17 cellular contexts compared by ENCODE assay signal in the genomic region with DNA sequence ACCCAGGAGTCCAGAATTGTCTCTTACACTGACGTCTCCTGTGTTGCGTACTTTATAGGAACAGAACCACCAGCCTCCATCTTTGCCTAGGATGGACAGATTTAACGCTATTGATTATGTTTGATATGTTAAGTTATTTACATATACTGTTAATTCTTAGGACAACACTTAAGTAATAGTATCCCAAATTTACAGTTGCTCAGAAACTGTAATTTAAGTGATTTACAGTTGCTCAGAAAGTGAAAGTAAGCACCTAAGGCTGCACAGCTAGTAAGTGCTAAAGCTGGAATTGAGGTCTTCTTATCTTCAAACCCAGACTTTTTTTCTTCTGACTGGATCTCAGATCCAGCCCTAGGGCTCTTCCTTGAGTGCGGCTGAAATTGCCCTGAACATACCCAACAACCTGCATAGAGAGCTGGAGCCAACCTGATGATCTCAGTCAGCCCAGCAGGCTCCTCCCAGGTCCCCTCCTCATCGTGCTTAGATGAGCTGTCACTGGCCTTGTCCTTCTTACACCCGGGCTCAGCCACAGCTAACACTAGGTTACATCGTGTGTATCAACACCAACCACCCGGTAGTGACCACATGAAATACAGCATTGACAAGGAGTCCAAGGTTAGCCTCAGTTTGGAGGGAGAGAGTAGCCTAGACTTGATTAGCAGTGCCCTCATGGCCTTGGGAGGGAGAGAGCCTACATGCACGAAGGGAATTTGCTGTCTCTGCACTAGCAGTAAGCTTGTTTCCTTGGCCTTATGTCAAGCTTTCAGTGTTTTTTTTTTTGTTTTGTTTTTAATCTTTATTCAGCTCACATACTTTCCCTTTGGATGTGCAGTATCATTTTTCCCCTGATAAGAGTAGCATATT.
DNase-seq lines count a peak whose midpoint lies in the region; ATAC-seq, FAIRE-seq and TF ChIP-seq lines count a peak whose summit lies in the region.
"Had no signal": no experiment of that assay in that cellular context is flagged by ENCODE, and none has a peak within 500 bp of the region (broad histone marks: within the 10 kb centered on the region; RNA-seq: fewer than 3 reads in every experiment).

No MANE protein-coding gene starts in this region.

- no peak overlapping the region for H3K27ac Mint-ChIP-seq in T-helper 2 cell treated with Interferon-gamma antibody and Interleukin-4, amounts not matched to agents 5 μg/mL and 100 μg/mL, for 36 hours
- H3K27ac Mint-ChIP-seq: activated naive CD8-positive, alpha-beta T cell; neural progenitor cell; stimulated activated memory B cell treated with anti-CD40 and anti-IgM and Interleukin-4, amounts not matched to agents 10 μg/mL and 1 μg/mL and 100 μg/mL, for 72 hours had no signal

- H2AFZ ChIP-seq in HepG2 (ENCODE audit: low read length), result peak overlapping the region; percentile 30
- H2AFZ ChIP-seq: neural progenitor cell had no signal

- no peaks in the 10 kb centered on the region for H3K79me2 ChIP-seq in HepG2 (ENCODE audit: insufficient read depth, low read length)

- no peak for TF ChIP-seq CTCF in breast epithelium (IDR thresholded peaks at IDR 0.05)
- peak; percentile 24; the same call in 1 of the 2 replicates for TF ChIP-seq CTCF in HepG2 (CRISPR knock-in tag; IDR thresholded peaks at IDR 0.05)

- no peak for DNase-seq in left ventricle myocardium superior
- no peak for DNase-seq in cardiac septum (ENCODE audit: low spot score)
- DNase-seq in breast epithelium (ENCODE audit: low spot score in 2 of 2), result no peak
- DNase-seq in HepG2 (ENCODE audit: low spot score), result peak; percentile 96
- peak; percentile 48 for DNase-seq in urothelium cell line (ENCODE audit: low spot score)
- no peak for DNase-seq in T-helper 2 cell treated with Interferon-gamma antibody and Interleukin-4, amounts not matched to agents 5 μg/mL and 100 μg/mL, for 36 hours (ENCODE audit: low spot score)
- no peak for DNase-seq in central memory CD4-positive, alpha-beta T cell
- DNase-seq: colonic mucosa; DMS153; KBM-7; NCI-H2081 treated with DMSO at 0.1 percent for 48 hours; stimulated activated CD4-positive, alpha-beta T cell treated with anti-CD3 and anti-CD28 coated beads, Interleukin-2, amount 100 ng/mL, for 24 hours had no signal

- H3K36me3 ChIP-seq in breast epithelium (no peaks in the 10 kb centered on the region), HepG2 (replicated peaks in 1 of 2; ENCODE audit: control insufficient read depth in 1 of 2, insufficient read depth in 2 of 2, low read length in 2 of 2) (no peaks in the 10 kb centered on the region)
- H3K36me3 ChIP-seq: colonic mucosa, neural progenitor cell had no signal

- TF ChIP-seq POLR2A in breast epithelium (IDR thresholded peaks at IDR 0.05) (no peak), HepG2 (IDR thresholded peaks at IDR 0.05; ENCODE audit: insufficient read depth in 1 of 2, low read depth in 2 of 2, low read length in 2 of 2) (no peak)

- H4K20me1 ChIP-seq in HepG2 (ENCODE audit: insufficient read depth, low read length), result no peaks in the 10 kb centered on the region

- H3K9me3 Mint-ChIP-seq in T-helper 2 cell treated with Interferon-gamma antibody and Interleukin-4, amounts not matched to agents 5 μg/mL and 100 μg/mL, for 36 hours, result peaks cover 9% of the 10 kb centered on the region
- H3K9me3 Mint-ChIP-seq: neural progenitor cell; stimulated activated memory B cell treated with anti-CD40 and anti-IgM and Interleukin-4, amounts not matched to agents 10 μg/mL and 1 μg/mL and 100 μg/mL, for 72 hours had no signal

- POLR2A ChIA-PET in HepG2 (lab: Yijun Ruan, JAX), result interaction anchor here (0.9 to 1.2 kb wide), 5 partner anchors 12 to 112 kb away, joined by 3 to 6 read pairs (median 4); a partner anchor contains a TSS

- TF ChIP-seq EP300 in HepG2 (IDR thresholded peaks at IDR 0.05; ENCODE audit: low read depth in 2 of 2, low read length in 2 of 2), result peak; percentile 36 to 80; a peak in 2 of 4 replicates
- TF ChIP-seq EP300 in HepG2 (CRISPR knock-in tag; IDR thresholded peaks at IDR 0.05; ENCODE audit: borderline replicate concordance), result peak; percentile 92

- H3K9ac ChIP-seq in HepG2 (ENCODE audit: insufficient read depth, low read depth, low read length), result peak overlapping the region; percentile 17; the same call in 1 of the 2 replicates
- H3K9ac ChIP-seq: neural progenitor cell had no signal

- ATAC-seq in left ventricle myocardium superior, result peak; percentile 45
- ATAC-seq in HepG2, result peak; percentile 93
- ATAC-seq in HG02884 (IDR thresholded peaks at IDR 0.05; ENCODE audit: unreplicated experiment), result no peak
- ATAC-seq: stimulated activated memory B cell treated with anti-CD40 and anti-IgM and Interleukin-4, amounts not matched to agents 10 μg/mL and 1 μg/mL and 100 μg/mL, for 72 hours had no signal

- in situ Hi-C loops in HepG2 (cut with HindIII; ENCODE audit: extremely low pct_ligation_motif_present, low pct_unique_long_range_greater_than_20kb), result no loop called here

- peak; percentile 50 for FAIRE-seq in HepG2 (lab: Jason Lieb, UNC)
- FAIRE-seq in urothelium cell line (lab: Jason Lieb, UNC), result no peak
- FAIRE-seq: GM12891 had no signal

- no peak for TF ChIP-seq RAD21 in HepG2 (CRISPR knock-in tag; IDR thresholded peaks at IDR 0.05)

- H3K27ac ChIP-seq in breast epithelium, result peak overlapping the region; percentile 83 to 97
- H3K27ac ChIP-seq in HepG2 (ENCODE audit: extremely low read length, insufficient read depth, low read length), result no peak overlapping the region
- H3K27ac ChIP-seq: colonic mucosa, neural progenitor cell had no signal

- H3K4me1 Mint-ChIP-seq in T-helper 2 cell treated with Interferon-gamma antibody and Interleukin-4, amounts not matched to agents 5 μg/mL and 100 μg/mL, for 36 hours (ENCODE audit: low read depth), result peaks cover 6% of the 10 kb centered on the region

- H3K36me3 Mint-ChIP-seq in T-helper 2 cell treated with Interferon-gamma antibody and Interleukin-4, amounts not matched to agents 5 μg/mL and 100 μg/mL, for 36 hours (ENCODE audit: low read depth), result no peaks in the 10 kb centered on the region
- H3K36me3 Mint-ChIP-seq: activated naive CD8-positive, alpha-beta T cell; neural progenitor cell; stimulated activated memory B cell treated with anti-CD40 and anti-IgM and Interleukin-4, amounts not matched to agents 10 μg/mL and 1 μg/mL and 100 μg/mL, for 72 hours had no signal

- whole genome bisulfite sequencing in HepG2 (ENCODE audit: low lambda C conversion rate), result 25% methylated on average over 9 of the region's 9 CpGs

- no peak overlapping the region for H3K4me3 Mint-ChIP-seq in T-helper 2 cell treated with Interferon-gamma antibody and Interleukin-4, amounts not matched to agents 5 μg/mL and 100 μg/mL, for 36 hours
- H3K4me3 Mint-ChIP-seq: activated naive CD8-positive, alpha-beta T cell; neural progenitor cell; stimulated activated memory B cell treated with anti-CD40 and anti-IgM and Interleukin-4, amounts not matched to agents 10 μg/mL and 1 μg/mL and 100 μg/mL, for 72 hours had no signal

- H3K9me3 ChIP-seq in breast epithelium, result no peaks in the 10 kb centered on the region
- peaks cover 9% of the 10 kb centered on the region for H3K9me3 ChIP-seq in HepG2 (ENCODE audit: low read length)
- H3K9me3 ChIP-seq: colonic mucosa had no signal

- peak overlapping the region; percentile 65 for H3K4me2 ChIP-seq in HepG2 (ENCODE audit: low read depth, low read length)
- H3K4me2 ChIP-seq: neural progenitor cell had no signal

- BruUV-seq in HepG2 (replicated peaks; lab: Mats Ljungman, UMichigan), result no TSS peak

- H3K4me3 ChIP-seq in breast epithelium (no peak overlapping the region), HepG2 (replicated peaks in 1 of 3; ENCODE audit: insufficient read depth in 1 of 3, low read depth in 2 of 3, low read length in 3 of 3) (peak overlapping the region in 2 of 3 experiments; percentile 15 to 22; a peak in 5 of 6 replicates)
- H3K4me3 ChIP-seq: colonic mucosa, neural progenitor cell had no signal

- intact Hi-C loops in left ventricle myocardium superior (cut with micrococcal nuclease) (no loop called here), cardiac septum (cut with DNase I) (no loop called here), breast epithelium (cut with DNase I; ENCODE audit: low total_unique reads) (no loop called here), HepG2 (cut with micrococcal nuclease; ENCODE audit: unreplicated experiment) (loop anchor here (2.0 kb wide), 2 partner anchors 25 to 41 kb away; no protein-coding TSS in a partner anchor)

- no peaks in the 10 kb centered on the region for H3K27me3 ChIP-seq in breast epithelium
- no peaks in the 10 kb centered on the region for H3K27me3 ChIP-seq in HepG2 (ENCODE audit: control insufficient read depth in 1 of 2, insufficient read depth in 2 of 2, low read length in 2 of 2)
- H3K27me3 ChIP-seq: colonic mucosa, neural progenitor cell had no signal

- no peaks in the 10 kb centered on the region for H3K27me3 Mint-ChIP-seq in T-helper 2 cell treated with Interferon-gamma antibody and Interleukin-4, amounts not matched to agents 5 μg/mL and 100 μg/mL, for 36 hours (ENCODE audit: low read depth)
- H3K27me3 Mint-ChIP-seq: stimulated activated memory B cell treated with anti-CD40 and anti-IgM and Interleukin-4, amounts not matched to agents 10 μg/mL and 1 μg/mL and 100 μg/mL, for 72 hours had no signal

- CTCF ChIA-PET in HepG2 (lab: Yijun Ruan, JAX; ENCODE audit: low intra/inter-chr PET ratio, low total read pairs), result interaction anchor here (0.9 kb wide), 1 partner anchor 31 kb away, joined by 3 read pairs; no protein-coding TSS in a partner anchor

- peaks cover 27 to 29% of the 10 kb centered on the region in 2 donors for H3K4me1 ChIP-seq in breast epithelium
- H3K4me1 ChIP-seq in HepG2 (ENCODE audit: insufficient read depth, low read length), result peaks cover 53% of the 10 kb centered on the region

TF ChIP-seq in HepG2, 621 proteins besides CTCF, POLR2A, EP300 and RAD21 (continues in another document):
- peak; percentile 89 for TF ChIP-seq KDM4B (CRISPR knock-in tag; IDR thresholded peaks at IDR 0.05)
- TF ChIP-seq ZMYM3 (CRISPR knock-in tag; IDR thresholded peaks at IDR 0.05), result peak; percentile 93
- no peak for TF ChIP-seq SOX6 (IDR thresholded peaks at IDR 0.05)
- TF ChIP-seq SOX6 (CRISPR knock-in tag; IDR thresholded peaks at IDR 0.05), result peak; percentile 74

Comparison
In these comparisons a context has a peak if more than half of its experiments do, and no peak if none do; other contexts are left out.
1. DNase-seq: peak in HepG2 (single experiment) and urothelium cell line (single experiment); none in left ventricle myocardium superior (single experiment), cardiac septum (single experiment), breast epithelium (0 of 2), T-helper 2 cell treated with Interferon-gamma antibody and Interleukin-4, amounts not matched to agents 5 μg/mL and 100 μg/mL, for 36 hours (single experiment) and central memory CD4-positive, alpha-beta T cell (single experiment).
2. H3K4me3 ChIP-seq: peak in HepG2 (2 of 3); none in breast epithelium (0 of 3).